ENCODE assay signal across 1 cellular context in genomic region chr1:46396429-46397398, GRCh38.
TF ChIP-seq lines count a peak whose summit lies in the region.

No MANE protein-coding gene starts in this region.

TF ChIP-seq in H1, 55 proteins besides CTCF, POLR2A, EP300 and RAD21 (continued from another document):
- TF ChIP-seq MAX (IDR thresholded peaks at IDR 0.05) = no peak
